34 cellular contexts compared by ENCODE assay signal in the genomic region with DNA sequence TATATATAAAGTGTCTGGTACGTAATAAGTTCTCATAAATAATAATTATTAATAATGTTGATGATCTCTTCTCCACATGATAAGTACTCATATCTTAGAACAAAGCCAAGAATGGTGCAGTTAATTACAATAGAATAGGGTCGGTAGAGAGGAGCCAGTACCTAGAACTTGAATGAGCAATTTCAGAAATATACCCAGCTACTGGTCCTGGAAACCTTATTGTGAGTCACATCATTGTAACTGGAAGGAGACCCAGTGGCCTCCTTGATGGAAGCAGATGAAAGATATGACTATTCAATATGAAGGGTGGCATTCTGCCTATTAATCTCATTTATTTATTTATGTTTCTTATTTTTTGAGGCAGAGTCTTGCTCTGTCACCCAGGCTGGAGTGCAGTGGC. TPM values are rescaled to one million over a fixed set of nuclear protein-coding genes. Genes with fewer than 3 reads are reported as not detected.
"Had no signal": no experiment of that assay in that cellular context is flagged by ENCODE, and none has a peak within 500 bp of the region (broad histone marks: within the 10 kb centered on the region; RNA-seq: fewer than 3 reads in every experiment).

No MANE protein-coding gene starts in this region.

- H3K27me3 ChIP-seq: ascending aorta, Peyer's patch had no signal

- DNase-seq: activated B cell treated with CpG ODN at 0.5 μM for 24 hours; activated CD4-positive, alpha-beta T cell treated with anti-CD3 and anti-CD28 coated beads for 48 hours; activated CD4-positive, CD25-positive, alpha-beta regulatory T cell treated with anti-CD3 and anti-CD28 coated beads, Interleukin-2, amount 50 U/mL, for 72 hours; activated CD8-positive, alpha-beta T cell treated with anti-CD3 and anti-CD28 coated beads for 36 hours; activated gamma-delta T cell; activated naive CD4-positive, alpha-beta T cell treated with Interleukin-2 at 50 U/mL for 16 hours; activated naive CD8-positive, alpha-beta T cell treated with anti-CD3 and anti-CD28 coated beads, Interleukin-2, amount 10 ng/mL, durations not matched to agents 7 days and 5 days; activated T-cell treated with anti-CD3 and anti-CD28 coated beads, Interleukin-2, amount 50 U/mL, for 1 hour; activated T-cell treated with anti-CD3 and anti-CD28 coated beads, Interleukin-2, amount 50 U/mL, for 72 hours; amygdala; KG1; NCI-H1048; NCI-H1436 treated with DMSO at 0.1 percent for 48 hours; NCI-H1694 treated with DMSO at 0.1 percent for 48 hours; NCI-H2029; NCI-H345; NCI-H524 treated with DMSO at 0.1 percent for 48 hours; NK-92 treated with Interleukin-12 subunit alpha and Interleukin-12 subunit beta, amount 100 ng/mL, for 24 hours; PC-3; Peyer's patch; Right ventricle myocardium superior; RPMI8226; SW 1271; T-helper 1 cell; T-helper 2 cell; T-helper 9 cell had no signal

- H3K4me1 Mint-ChIP-seq: activated naive CD4-positive, alpha-beta T cell treated with anti-CD3 and anti-CD28 coated beads, Interleukin-2, amount 50 U/mL, for 24 hours; activated naive CD8-positive, alpha-beta T cell treated with anti-CD3 and anti-CD28 coated beads, Interleukin-2, amount 10 ng/mL, durations not matched to agents 7 days and 5 days had no signal

- H3K27me3 Mint-ChIP-seq: activated B cell treated with CpG ODN at 0.5 μM for 24 hours; activated naive CD4-positive, alpha-beta T cell treated with anti-CD3 and anti-CD28 coated beads, Interleukin-2, amount 50 U/mL, for 24 hours had no signal

- H3K4me3 Mint-ChIP-seq: activated B cell treated with CpG ODN at 0.5 μM for 24 hours; activated CD8-positive, alpha-beta T cell treated with anti-CD3 and anti-CD28 coated beads for 36 hours; activated naive CD4-positive, alpha-beta T cell treated with anti-CD3 and anti-CD28 coated beads, Interleukin-2, amount 50 U/mL, for 24 hours; activated naive CD8-positive, alpha-beta T cell treated with anti-CD3 and anti-CD28 coated beads, Interleukin-2, amount 10 ng/mL, durations not matched to agents 7 days and 5 days; activated T-cell treated with anti-CD3 and anti-CD28 coated beads, Interleukin-2, amount 50 U/mL, for 72 hours had no signal

- H3K36me3 ChIP-seq: ascending aorta, Peyer's patch had no signal

- H3K9me3 Mint-ChIP-seq: activated B cell treated with CpG ODN at 0.5 μM for 24 hours; activated CD8-positive, alpha-beta T cell treated with anti-CD3 and anti-CD28 coated beads for 36 hours; activated naive CD4-positive, alpha-beta T cell treated with anti-CD3 and anti-CD28 coated beads, Interleukin-2, amount 50 U/mL, for 24 hours; activated naive CD8-positive, alpha-beta T cell treated with anti-CD3 and anti-CD28 coated beads, Interleukin-2, amount 10 ng/mL, durations not matched to agents 7 days and 5 days; activated T-helper 2 cell treated with anti-CD3 and anti-CD28 coated beads, Interferon-gamma antibody, Interleukin-2, Interleukin-4, amounts not matched to agents 10 μg/mL and 5 μg/mL and 100 μg/mL, durations not matched to agents 14 hours and 24 hours and 36 hours had no signal

- H3K36me3 Mint-ChIP-seq: activated naive CD4-positive, alpha-beta T cell treated with anti-CD3 and anti-CD28 coated beads, Interleukin-2, amount 50 U/mL, for 24 hours; activated naive CD8-positive, alpha-beta T cell treated with anti-CD3 and anti-CD28 coated beads, Interleukin-2, amount 10 ng/mL, durations not matched to agents 7 days and 5 days had no signal

- H3K27ac ChIP-seq: ascending aorta, Peyer's patch, VCaP had no signal

- ATAC-seq: activated CD8-positive, alpha-beta T cell treated with anti-CD3 and anti-CD28 coated beads for 36 hours; PC-3 had no signal

- H3K9me3 ChIP-seq: ascending aorta, Peyer's patch had no signal

- H3K4me3 ChIP-seq: ascending aorta, Peyer's patch had no signal

- H3K27ac Mint-ChIP-seq: activated B cell treated with CpG ODN at 0.5 μM for 24 hours; activated CD8-positive, alpha-beta T cell treated with anti-CD3 and anti-CD28 coated beads for 36 hours; activated naive CD4-positive, alpha-beta T cell treated with anti-CD3 and anti-CD28 coated beads, Interleukin-2, amount 50 U/mL, for 24 hours; activated naive CD8-positive, alpha-beta T cell treated with anti-CD3 and anti-CD28 coated beads, Interleukin-2, amount 10 ng/mL, durations not matched to agents 7 days and 5 days; activated T-cell treated with anti-CD3 and anti-CD28 coated beads, Interleukin-2, amount 50 U/mL, for 72 hours; activated T-helper 2 cell treated with anti-CD3 and anti-CD28 coated beads, Interferon-gamma antibody, Interleukin-2, Interleukin-4, amounts not matched to agents 10 μg/mL and 5 μg/mL and 100 μg/mL, durations not matched to agents 14 hours and 24 hours and 36 hours had no signal

- H3K4me1 ChIP-seq: ascending aorta, Peyer's patch had no signal

RNA-seq across cellular contexts. Expression of a gene that starts 37.7 kb away (rescaled TPM):
- total RNA-seq: activated B cell treated with CpG ODN at 0.5 μM for 24 hours; activated CD8-positive, alpha-beta memory T cell treated with anti-CD3 and anti-CD28 coated beads for 36 hours; activated CD8-positive, alpha-beta T cell treated with anti-CD3 and anti-CD28 coated beads for 36 hours; activated naive CD8-positive, alpha-beta T cell treated with anti-CD3 and anti-CD28 coated beads, Interleukin-2, amount 10 ng/mL, durations not matched to agents 7 days and 5 days; activated T-cell treated with anti-CD3 and anti-CD28 coated beads, Interleukin-2, amount 50 U/mL, for 72 hours; activated T-helper 2 cell treated with anti-CD3 and anti-CD28 coated beads, Interferon-gamma antibody, Interleukin-2, Interleukin-4, amounts not matched to agents 10 μg/mL and 5 μg/mL and 100 μg/mL, durations not matched to agents 14 hours and 24 hours and 36 hours; ascending aorta; cardiac septum; LHCN-M2; NCI-H460; Peyer's patch; Right ventricle myocardium superior had no signal
